Comparison of ENCODE assay signal across 21 cellular contexts in the genomic region with DNA sequence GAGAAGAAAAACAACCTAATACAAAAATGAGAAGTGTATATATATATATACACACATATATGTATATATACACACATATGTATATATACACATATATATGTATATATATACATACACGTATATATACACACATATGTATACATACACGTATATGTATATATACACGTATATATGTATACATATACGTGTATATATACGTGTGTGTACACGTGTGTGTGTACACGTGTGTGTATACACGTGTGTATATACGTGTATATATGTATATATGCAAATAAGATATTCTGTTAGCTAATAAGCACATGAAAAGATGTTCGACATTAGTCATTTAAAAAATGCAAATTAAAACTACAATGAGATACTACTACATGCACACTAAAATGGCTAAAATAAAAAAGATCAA.
DNase-seq lines count a peak whose midpoint lies in the region; ATAC-seq, FAIRE-seq and TF ChIP-seq lines count a peak whose summit lies in the region.
"Had no signal": no experiment of that assay in that cellular context is flagged by ENCODE, and none has a peak within 500 bp of the region (broad histone marks: within the 10 kb centered on the region; RNA-seq: fewer than 3 reads in every experiment).

No MANE protein-coding gene starts in this region.

- H3K4me1 ChIP-seq in kidney (ENCODE audit: control insufficient read depth in 1 of 2, insufficient read depth in 1 of 2, low read depth in 1 of 2, low read length in 2 of 2) (no peaks in the 10 kb centered on the region), small intestine (ENCODE audit: control insufficient read depth in 2 of 2, insufficient read depth in 1 of 2, low read depth in 1 of 2, low read length in 1 of 2) (no peaks in the 10 kb centered on the region)
- H3K4me1 ChIP-seq: BLaER1 treated with 17β-estradiol and CSF1 and Interleukin-3, amounts not matched to agents 10 nM and 100 nM; Caco-2 had no signal

- no peaks in the 10 kb centered on the region for H3K27me3 ChIP-seq in small intestine (ENCODE audit: control insufficient read depth in 2 of 2, insufficient read depth in 2 of 2, low read length in 2 of 2)

- H3K9me3 ChIP-seq in kidney (ENCODE audit: control insufficient read depth in 1 of 2, low read length in 2 of 2) (no peaks in the 10 kb centered on the region), small intestine (ENCODE audit: control insufficient read depth, low read depth) (no peaks in the 10 kb centered on the region)
- H3K9me3 ChIP-seq: Caco-2 had no signal

- 67 to 87% (median 75%) methylated on average over 9 to 10 of the region's 10 CpGs for WGBS in small intestine, 3 donors

- H3K36me3 ChIP-seq in kidney (ENCODE audit: control insufficient read depth in 1 of 2, insufficient read depth in 2 of 2, low read length in 2 of 2): no peaks in the 10 kb centered on the region
- no peaks in the 10 kb centered on the region for H3K36me3 ChIP-seq in small intestine (ENCODE audit: control insufficient read depth in 2 of 2, insufficient read depth in 2 of 2, low read length in 2 of 2)
- H3K36me3 ChIP-seq: BLaER1 treated with 17β-estradiol and CSF1 and Interleukin-3, amounts not matched to agents 10 nM and 100 nM had no signal

- FAIRE-seq in A204.1 (lab: Jason Lieb, UNC): peak; percentile 14
- peak; percentile 95 for FAIRE-seq in colon (lab: Jason Lieb, UNC)
- FAIRE-seq in kidney (lab: Jason Lieb, UNC): peak; percentile 17
- peak; percentile 89 for FAIRE-seq in small intestine (lab: Jason Lieb, UNC)
- FAIRE-seq: D721Med, G401.6, GM12891 had no signal

- no peak overlapping the region for H3K9ac ChIP-seq in kidney (ENCODE audit: low read length in 2 of 2)
- H3K9ac ChIP-seq: BLaER1 treated with 17β-estradiol and CSF1 and Interleukin-3, amounts not matched to agents 10 nM and 100 nM had no signal

- no peak for DNase-seq in kidney
- no peak for DNase-seq in small intestine
- no peak for DNase-seq in KG1 (lab: John Stamatoyannopoulos, UW)
- no peak for DNase-seq in AG20443 (ENCODE audit: low spot score)
- DNase-seq: ACHN; AML-193; Caco-2; Calu3; CD4-positive, alpha-beta T cell; CD8-positive, alpha-beta T cell; DMS79 treated with DMSO at 0.1 percent for 48 hours; GF-D8 had no signal

- H3K27ac ChIP-seq in kidney (ENCODE audit: low read depth in 2 of 2, low read length in 2 of 2) (no peak overlapping the region), small intestine (ENCODE audit: low read depth in 1 of 2, low read length in 1 of 2) (no peak overlapping the region)
- H3K27ac ChIP-seq: 22Rv1; BLaER1 treated with 17β-estradiol and CSF1 and Interleukin-3, amounts not matched to agents 10 nM and 100 nM; C4-2B had no signal

- H3K4me3 ChIP-seq in kidney (ENCODE audit: low read length in 2 of 2) (no peak overlapping the region), small intestine (ENCODE audit: low read depth in 1 of 2, low read length in 2 of 2) (no peak overlapping the region)
- H3K4me3 ChIP-seq: BLaER1 treated with 17β-estradiol and CSF1 and Interleukin-3, amounts not matched to agents 10 nM and 100 nM had no signal

- intact Hi-C loops in kidney (cut with DNase I): no loop called here

- no peak for TF ChIP-seq CTCF in kidney (IDR thresholded peaks at IDR 0.05; ENCODE audit: borderline replicate concordance, extremely low read depth, insufficient read depth)

- no peak for ATAC-seq in GM19351 (IDR thresholded peaks at IDR 0.05; ENCODE audit: unreplicated experiment)
- ATAC-seq: CD8-positive, alpha-beta T cell had no signal
